21 cellular contexts compared by ENCODE assay signal in genomic region chr14:46290706-46291105, GRCh38.
DNase-seq lines count a peak whose midpoint lies in the region; ATAC-seq lines count a peak whose summit lies in the region.
"Had no signal": no experiment of that assay in that cellular context is flagged by ENCODE, and none has a peak within 500 bp of the region (broad histone marks: within the 10 kb centered on the region; RNA-seq: fewer than 3 reads in every experiment).

No MANE protein-coding gene starts in this region.

- no peak for ATAC-seq in HG02938 (IDR thresholded peaks at IDR 0.05; ENCODE audit: unreplicated experiment)
- no peak for ATAC-seq in GM18870 (IDR thresholded peaks at IDR 0.05; ENCODE audit: unreplicated experiment)
- ATAC-seq: A549, GM12878 had no signal

- DNase-seq in NCI-H146 (lab: John Stamatoyannopoulos, UW) (peak; percentile 44), NCI-H69 (lab: John Stamatoyannopoulos, UW) (peak; percentile 78), SHP77 (lab: John Stamatoyannopoulos, UW) (peak; percentile 53 to 63), brain pericyte (ENCODE audit: low read depth, low spot score) (peak; percentile 70), HuH-7.5 (ENCODE audit: low spot score) (no peak)
- DNase-seq: 8988T; ACHN; AML-193; BE2C; CD4-positive, alpha-beta T cell; CD8-positive, alpha-beta memory T cell; DMS79; EL; GDM1; GM23248; H7; HCEC 1CT had no signal
